Comparison of ENCODE assay signal across 12 cellular contexts in the genomic region with DNA sequence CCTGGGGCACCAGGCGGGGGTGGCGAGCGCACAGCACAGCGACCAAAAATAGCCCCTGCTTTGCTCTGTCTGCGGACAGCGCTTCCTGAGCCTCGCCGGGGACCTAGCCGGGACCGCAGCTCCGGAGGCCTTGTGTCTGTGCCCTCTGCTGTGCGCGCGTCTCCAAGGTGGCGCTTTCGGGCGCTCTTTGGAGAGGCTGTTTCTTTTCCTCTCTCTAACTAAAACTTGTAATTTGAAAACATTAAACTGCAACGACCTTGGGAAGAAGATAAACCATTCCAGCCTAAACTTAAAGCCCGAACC. TPM values are rescaled to one million over a fixed set of nuclear protein-coding genes. Genes with fewer than 3 reads are reported as not detected.
A peak's percentile ranks its signal among the peaks of the same experiment; 100 is the strongest.
DNase-seq lines count a peak whose midpoint lies in the region; ATAC-seq and TF ChIP-seq lines count a peak whose summit lies in the region.
"Had no signal": no experiment of that assay in that cellular context is flagged by ENCODE, and none has a peak within 500 bp of the region (broad histone marks: within the 10 kb centered on the region; RNA-seq: fewer than 3 reads in every experiment).

No MANE protein-coding gene starts in this region.

- H3K79me2 ChIP-seq in neural progenitor cell (ENCODE audit: low read depth), result peaks cover 13% of the 10 kb centered on the region

- H3F3A ChIP-seq in neural progenitor cell (ENCODE audit: low read depth), result peaks cover 56% of the 10 kb centered on the region

- no peak overlapping the region for H3K4me3 ChIP-seq in CD4-positive, CD25-positive, alpha-beta regulatory T cell (ENCODE audit: low read depth, low read length)
- H3K4me3 ChIP-seq in H7 (ENCODE audit: insufficient read depth, low read depth, low read length) (no peak overlapping the region; the same call in 1 of the 2 replicates), neural progenitor cell (peak overlapping the region; percentile 46), tibial artery (peak overlapping the region in 1 of 2 donors; percentile 36)

- TF ChIP-seq CTCF in neural progenitor cell (IDR thresholded peaks at IDR 0.05), result no peak
- no peak for TF ChIP-seq CTCF in tibial artery (IDR thresholded peaks at IDR 0.05)

- H2AFZ ChIP-seq in neural progenitor cell (replicated peaks), result no peak overlapping the region

- peaks cover 0 to 35% (median 9%) of the 10 kb centered on the region in 4 donors for H3K4me1 Mint-ChIP-seq in CD4-positive, CD25-positive, alpha-beta regulatory T cell
- H3K4me1 Mint-ChIP-seq in neural progenitor cell, result peaks cover 21% of the 10 kb centered on the region
- peaks cover 9% of the 10 kb centered on the region for H3K4me1 Mint-ChIP-seq in stimulated activated memory B cell treated with anti-CD40 and anti-IgM and Interleukin-4, amounts not matched to agents 10 μg/mL and 1 μg/mL and 100 μg/mL, for 72 hours

- intact Hi-C loops in tibial artery (cut with DNase I; ENCODE audit: low total_unique reads), result no loop called here

- H3K9ac ChIP-seq in neural progenitor cell, result no peak overlapping the region
- H3K9ac ChIP-seq: KMS-11 had no signal

- H3K27me3 Mint-ChIP-seq in CD4-positive, CD25-positive, alpha-beta regulatory T cell, result peaks cover 80% of the 10 kb centered on the region
- H3K27me3 Mint-ChIP-seq in neural progenitor cell (ENCODE audit: insufficient read depth, low read depth), result peaks cover 91% of the 10 kb centered on the region
- peaks cover 63% of the 10 kb centered on the region for H3K27me3 Mint-ChIP-seq in stimulated activated memory B cell treated with anti-CD40 and anti-IgM and Interleukin-4, amounts not matched to agents 10 μg/mL and 1 μg/mL and 100 μg/mL, for 72 hours

- no peak overlapping the region for H3K27ac ChIP-seq in CD4-positive, CD25-positive, alpha-beta regulatory T cell (ENCODE audit: insufficient read depth, low read length, poor library complexity, severe bottlenecking)
- H3K27ac ChIP-seq in angular gyrus (ENCODE audit: low read depth, low read length), result peak overlapping the region; percentile 48
- H3K27ac ChIP-seq in neural progenitor cell, result no peak overlapping the region
- no peak overlapping the region for H3K27ac ChIP-seq in tibial artery
- H3K27ac ChIP-seq: KMS-11, spleen had no signal

- H3K36me3 Mint-ChIP-seq in CD4-positive, CD25-positive, alpha-beta regulatory T cell, result no peaks in the 10 kb centered on the region
- H3K36me3 Mint-ChIP-seq in neural progenitor cell, result no peaks in the 10 kb centered on the region
- no peaks in the 10 kb centered on the region for H3K36me3 Mint-ChIP-seq in stimulated activated memory B cell treated with anti-CD40 and anti-IgM and Interleukin-4, amounts not matched to agents 10 μg/mL and 1 μg/mL and 100 μg/mL, for 72 hours

- no peaks in the 10 kb centered on the region for H3K36me3 ChIP-seq in CD4-positive, CD25-positive, alpha-beta regulatory T cell (ENCODE audit: control insufficient read depth, insufficient read depth, low read length)
- H3K36me3 ChIP-seq in H7 (replicated peaks; ENCODE audit: control insufficient read depth, insufficient read depth, low read length) (no peaks in the 10 kb centered on the region), neural progenitor cell (no peaks in the 10 kb centered on the region), tibial artery (no peaks in the 10 kb centered on the region)
- H3K36me3 ChIP-seq: spleen had no signal

- no peaks in the 10 kb centered on the region for H3K9me3 ChIP-seq in CD4-positive, CD25-positive, alpha-beta regulatory T cell (ENCODE audit: control insufficient read depth in 2 of 2, low read length in 2 of 2)
- H3K9me3 ChIP-seq in neural progenitor cell (ENCODE audit: low read depth), result no peaks in the 10 kb centered on the region
- H3K9me3 ChIP-seq in tibial artery, result peaks cover 0 to 16% (median 0%) of the 10 kb centered on the region in 3 donors

- peak overlapping the region; percentile 81 for H3K4me2 ChIP-seq in neural progenitor cell
- H3K4me2 ChIP-seq: KMS-11 had no signal

- ATAC-seq in CD4-positive, CD25-positive, alpha-beta regulatory T cell (ENCODE audit: low read depth in 2 of 2), result no peak
- no peak for ATAC-seq in stimulated activated memory B cell treated with anti-CD40 and anti-IgM and Interleukin-4, amounts not matched to agents 10 μg/mL and 1 μg/mL and 100 μg/mL, for 72 hours

- peaks cover 11% of the 10 kb centered on the region for H3K27me3 ChIP-seq in CD4-positive, CD25-positive, alpha-beta regulatory T cell (ENCODE audit: control insufficient read depth, insufficient read depth, low read length)
- H3K27me3 ChIP-seq in H7 (ENCODE audit: control insufficient read depth, insufficient read depth, low read length) (peaks cover 98% of the 10 kb centered on the region), neural progenitor cell (peaks cover 99% of the 10 kb centered on the region), tibial artery (peaks cover 0 to 87% of the 10 kb centered on the region in 2 donors)

- peaks cover 82% of the 10 kb centered on the region for H4K20me1 ChIP-seq in neural progenitor cell (ENCODE audit: low read depth)

- peaks cover 0 to 12% (median 0%) of the 10 kb centered on the region in 7 donors for H3K9me3 Mint-ChIP-seq in CD4-positive, CD25-positive, alpha-beta regulatory T cell
- no peaks in the 10 kb centered on the region for H3K9me3 Mint-ChIP-seq in neural progenitor cell
- H3K9me3 Mint-ChIP-seq in stimulated activated memory B cell treated with anti-CD40 and anti-IgM and Interleukin-4, amounts not matched to agents 10 μg/mL and 1 μg/mL and 100 μg/mL, for 72 hours, result no peaks in the 10 kb centered on the region

- H3K4me1 ChIP-seq in CD4-positive, CD25-positive, alpha-beta regulatory T cell (ENCODE audit: control insufficient read depth, insufficient read depth, low read length, poor library complexity, severe bottlenecking), result peaks cover 9% of the 10 kb centered on the region
- peaks cover 36% of the 10 kb centered on the region for H3K4me1 ChIP-seq in neural progenitor cell
- H3K4me1 ChIP-seq in tibial artery, result peaks cover 0 to 19% (median 9%) of the 10 kb centered on the region in 4 donors

- H3K27ac Mint-ChIP-seq in CD4-positive, CD25-positive, alpha-beta regulatory T cell, result no peak overlapping the region
- no peak overlapping the region for H3K27ac Mint-ChIP-seq in neural progenitor cell
- H3K27ac Mint-ChIP-seq in stimulated activated memory B cell treated with anti-CD40 and anti-IgM and Interleukin-4, amounts not matched to agents 10 μg/mL and 1 μg/mL and 100 μg/mL, for 72 hours, result no peak overlapping the region

- peak overlapping the region; percentile 61 to 89 (median 68) for H3K4me3 Mint-ChIP-seq in CD4-positive, CD25-positive, alpha-beta regulatory T cell
- H3K4me3 Mint-ChIP-seq in neural progenitor cell, result peak overlapping the region; percentile 78
- H3K4me3 Mint-ChIP-seq in stimulated activated memory B cell treated with anti-CD40 and anti-IgM and Interleukin-4, amounts not matched to agents 10 μg/mL and 1 μg/mL and 100 μg/mL, for 72 hours, result no peak overlapping the region

- no peak for DNase-seq in CD4-positive, CD25-positive, alpha-beta regulatory T cell
- DNase-seq in H7 (peak; percentile 85), neural progenitor cell (ENCODE audit: low spot score) (peak; percentile 79), tibial artery (no peak)
- no peak for DNase-seq in stimulated activated CD4-positive, alpha-beta T cell treated with anti-CD3 and anti-CD28 coated beads, Interleukin-12 subunit alpha, Interleukin-12 subunit beta, amount 100 ng/mL, for 4 hours
- DNase-seq: dermis blood vessel endothelial cell, NCI-H748 treated with DMSO at 0.1 percent for 48 hours, spleen had no signal

RNA-seq across cellular contexts. Expression of gene ARX, which starts 3.4 kb away (rescaled TPM):
- total RNA-seq in CD4-positive, CD25-positive, alpha-beta regulatory T cell, result not detected
- polyA plus RNA-seq in CD4-positive, CD25-positive, alpha-beta regulatory T cell, result not detected
- not detected in 2 replicates for total RNA-seq in H7 (2014; rRNA removed; shearing (Covaris generic))
- total RNA-seq in neural progenitor cell (ENCODE audit: low replicate concordance), result 5.3 and 9.0 TPM in 2 replicates
- total RNA-seq: dermis blood vessel endothelial cell, lung microvascular endothelial cell had no signal
- polyA plus RNA-seq: spleen had no signal

Comparison
In these comparisons a context has a peak if more than half of its experiments do, and no peak if none do; other contexts are left out.
1. DNase-seq: peak in H7 (single experiment) and neural progenitor cell (single experiment); none in CD4-positive, CD25-positive, alpha-beta regulatory T cell (0 of 3), stimulated activated CD4-positive, alpha-beta T cell treated with anti-CD3 and anti-CD28 coated beads, Interleukin-12 subunit alpha, Interleukin-12 subunit beta, amount 100 ng/mL, for 4 hours (single experiment) and tibial artery (0 of 2).